Comparison of ENCODE assay signal across 25 cellular contexts in genomic region chr1:199929556-199929955, GRCh38.
"Had no signal": no experiment of that assay in that cellular context is flagged by ENCODE, and none has a peak within 500 bp of the region (broad histone marks: within the 10 kb centered on the region; RNA-seq: fewer than 3 reads in every experiment).

No MANE protein-coding gene starts in this region.

- ATAC-seq: natural killer cell; psoas muscle; right cardiac atrium; right lobe of liver; stimulated activated effector memory CD8-positive, alpha-beta T cell treated with anti-CD3 and anti-CD28 coated beads, Interleukin-12 subunit alpha, Interleukin-12 subunit beta, amount 100 ng/mL, for 72 hours; stimulated activated naive B cell treated with anti-CD40 and anti-IgM and Interleukin-4, amounts not matched to agents 10 μg/mL and 1 μg/mL and 100 μg/mL, for 72 hours had no signal

- H3K4me1 ChIP-seq: neural progenitor cell, parathyroid adenoma, psoas muscle, right lobe of liver, sigmoid colon, stomach, thyroid gland, tibial nerve, upper lobe of left lung, vagina had no signal

- H3K36me3 ChIP-seq: neural progenitor cell, ovary, right lobe of liver, sigmoid colon, stomach, thoracic aorta, thyroid gland, tibial nerve, upper lobe of left lung, vagina had no signal

- H3K4me3 ChIP-seq: neural progenitor cell, ovary, psoas muscle, right lobe of liver, sigmoid colon, stomach, thoracic aorta, thyroid gland, tibial nerve, upper lobe of left lung, vagina had no signal

- H3K4me2 ChIP-seq: neural progenitor cell had no signal

- H3K9me3 ChIP-seq: ovary, psoas muscle, right lobe of liver, sigmoid colon, stomach, thoracic aorta, thyroid gland, tibial nerve, upper lobe of left lung, vagina had no signal

- H2AFZ ChIP-seq: neural progenitor cell, parathyroid adenoma had no signal

- DNase-seq: natural killer cell; occipital lobe; ovary; posterior cingulate gyrus; psoas muscle; right cardiac atrium; right lobe of liver; sigmoid colon; small intestine; stimulated activated CD4-positive, alpha-beta T cell treated with anti-CD3 and anti-CD28 coated beads, Interleukin-15, amount 100 ng/mL, for 24 hours; stimulated activated CD4-positive, alpha-beta T cell treated with anti-CD3 and anti-CD28 coated beads, Interleukin-2, amount 100 ng/mL, for 24 hours; stimulated activated CD4-positive, alpha-beta T cell treated with anti-CD3 and anti-CD28 coated beads, Interleukin-2, amount 100 ng/mL, for 48 hours; stimulated activated CD4-positive, alpha-beta T cell treated with anti-CD3 and anti-CD28 coated beads, Interleukin-4, amount 100 ng/mL, for 24 hours; stimulated activated naive B cell treated with anti-CD40 and anti-IgM and Interleukin-4, amounts not matched to agents 10 μg/mL and 1 μg/mL and 100 μg/mL, for 72 hours; stimulated activated naive CD4-positive, alpha-beta T cell treated with Interleukin-2 at 50 U/mL for 16 hours; stomach; thyroid gland; trophoblast cell; upper lobe of left lung had no signal

- H3K27ac ChIP-seq: neural progenitor cell, ovary, parathyroid adenoma, psoas muscle, right lobe of liver, sigmoid colon, stomach, thoracic aorta, thyroid gland, tibial nerve, upper lobe of left lung, vagina had no signal

- H3K79me2 ChIP-seq: parathyroid adenoma had no signal

- H3K27me3 ChIP-seq: neural progenitor cell, ovary, right lobe of liver, sigmoid colon, stomach, thyroid gland, tibial nerve, upper lobe of left lung, vagina had no signal

- H3K9ac ChIP-seq: neural progenitor cell, parathyroid adenoma had no signal
